ENCODE assay signal across 17 cellular contexts in genomic region chr13:100540621-100541020, GRCh38. TPM values are rescaled to one million over a fixed set of nuclear protein-coding genes. Genes with fewer than 3 reads are reported as not detected.
DNase-seq lines count a peak whose midpoint lies in the region; ATAC-seq and TF ChIP-seq lines count a peak whose summit lies in the region.
"Had no signal": no experiment of that assay in that cellular context is flagged by ENCODE, and none has a peak within 500 bp of the region (broad histone marks: within the 10 kb centered on the region; RNA-seq: fewer than 3 reads in every experiment).

No MANE protein-coding gene starts in this region.

- H2AK9ac ChIP-seq in IMR-90 (replicated peaks; ENCODE audit: low read depth, low read length, poor library complexity): no peak overlapping the region

- in situ Hi-C loops in IMR-90 (cut with MboI; ENCODE audit: low sequenced_read_pairs): loop anchor here (10.0 kb wide), 1 partner anchor 886 kb away; no protein-coding TSS in a partner anchor

- H3K36me3 ChIP-seq in IMR-90 (ENCODE audit: control insufficient read depth, insufficient read depth, low read length) (no peaks in the 10 kb centered on the region), sigmoid colon (no peaks in the 10 kb centered on the region)

- H2AK5ac ChIP-seq in IMR-90 (ENCODE audit: low read depth, low read length): no peak overlapping the region

- dilution Hi-C loops in IMR-90 (cut with HindIII; ENCODE audit: low sequenced_read_pairs, unreplicated experiment): no loop called here

- no TSS peak for BruUV-seq in IMR-90 (replicated peaks; lab: Mats Ljungman, UMichigan)

- peak; percentile 68 for ATAC-seq in IMR-90 (ENCODE audit: low read depth)

- no peak overlapping the region for H3K23ac ChIP-seq in IMR-90 (ENCODE audit: low read depth, low read length)

- no peak overlapping the region for H2BK120ac ChIP-seq in IMR-90 (ENCODE audit: low read depth, low read length)

- no peak overlapping the region for H4K91ac ChIP-seq in IMR-90 (ENCODE audit: insufficient read depth, low read depth, low read length)

- POLR2A ChIA-PET in IMR-90 (lab: Charles Lee; ENCODE audit: unreplicated experiment): no interaction called here

- no peak overlapping the region for H3K18ac ChIP-seq in IMR-90 (ENCODE audit: low read depth, low read length)

- peak; percentile 30 for DNase-seq in IMR-90
- DNase-seq in choroid plexus epithelial cell (ENCODE audit: low read depth): peak; percentile 74
- DNase-seq in sigmoid colon: peak; percentile 52
- DNase-seq in NCI-H187 treated with DMSO at 0.1 percent for 48 hours (lab: John Stamatoyannopoulos, UW): no peak
- DNase-seq in NCI-H1105 treated with DMSO at 0.1 percent for 48 hours (lab: John Stamatoyannopoulos, UW): no peak
- DNase-seq in HuH-7.5 (ENCODE audit: low spot score): no peak
- DNase-seq in stimulated activated CD4-positive, alpha-beta T cell treated with anti-CD3 and anti-CD28 coated beads, Interleukin-1b, Interleukin-23, amount 100 ng/mL, for 48 hours: no peak
- DNase-seq: ACHN; CD8-positive, alpha-beta memory T cell; GOT3; KBM-7; NCI-H1092 treated with DMSO at 0.1 percent for 48 hours; NCI-H1930; NCI-H2171 treated with DMSO at 0.1 percent for 48 hours; NCI-H774 had no signal

- H3K9ac ChIP-seq in IMR-90 (ENCODE audit: low read depth, low read length): no peak overlapping the region

- no peak overlapping the region for H3K4ac ChIP-seq in IMR-90 (ENCODE audit: low read depth, low read length)

- no peak overlapping the region for H3K27ac ChIP-seq in IMR-90 (ENCODE audit: insufficient read depth, low read length)
- peak overlapping the region; percentile 4 for H3K27ac ChIP-seq in layer of hippocampus (ENCODE audit: low read depth, low read length)
- no peak overlapping the region for H3K27ac ChIP-seq in sigmoid colon
- H3K27ac ChIP-seq: HL-60 had no signal

- no peak for TF ChIP-seq POLR2A in IMR-90 (IDR thresholded peaks at IDR 0.05; ENCODE audit: low read depth, low read length)
- TF ChIP-seq POLR2A in sigmoid colon (IDR thresholded peaks at IDR 0.05): no peak

- TF ChIP-seq CTCF in IMR-90 (conservative IDR thresholded peaks at IDR 0.05; ENCODE audit: low read depth, low read length) (no peak), choroid plexus epithelial cell (conservative IDR thresholded peaks at IDR 0.05; ENCODE audit: low read depth, low read length) (no peak), sigmoid colon (IDR thresholded peaks at IDR 0.05) (no peak)

- H3K14ac ChIP-seq in IMR-90 (replicated peaks; ENCODE audit: low read depth, low read length): no peak overlapping the region

- H4K8ac ChIP-seq in IMR-90 (ENCODE audit: low read depth in 2 of 2, low read length in 2 of 2): no peak overlapping the region

- H2BK5ac ChIP-seq in IMR-90 (ENCODE audit: low read depth, low read length, poor library complexity, severe bottlenecking): no peak overlapping the region

- WGBS in IMR-90 (ENCODE audit: extremely low coverage in 2 of 2, insufficient read length in 1 of 2), 2 experiments: no CpG with 5 or more reads among the region's 3 CpGs
- WGBS in sigmoid colon, 2 donors: 87% methylated on average over 3 of the region's 3 CpGs

- CTCF ChIA-PET in IMR-90 (lab: Yijun Ruan, JAX): no interaction called here

- H3K9me3 ChIP-seq in IMR-90 (ENCODE audit: control insufficient read depth, insufficient read depth, low read length) (no peaks in the 10 kb centered on the region), sigmoid colon (no peaks in the 10 kb centered on the region)

- no peak overlapping the region for H3K56ac ChIP-seq in IMR-90 (ENCODE audit: extremely low read depth, insufficient read depth, low read length)

- no peak overlapping the region for H2BK20ac ChIP-seq in IMR-90 (ENCODE audit: low read depth, low read length)

- H3K4me2 ChIP-seq in IMR-90 (ENCODE audit: low read depth, low read length): no peak overlapping the region

- TF ChIP-seq EP300 in sigmoid colon (IDR thresholded peaks at IDR 0.05): no peak

- H3K27me3 ChIP-seq in IMR-90 (ENCODE audit: control insufficient read depth, insufficient read depth, low read length) (no peaks in the 10 kb centered on the region), layer of hippocampus (ENCODE audit: control insufficient read depth, insufficient read depth, low read length) (no peaks in the 10 kb centered on the region), sigmoid colon (no peaks in the 10 kb centered on the region)

- no peak overlapping the region for H4K5ac ChIP-seq in IMR-90 (ENCODE audit: low read depth, low read length)

- H3K4me3 ChIP-seq in IMR-90 (ENCODE audit: insufficient read depth, low read depth, low read length) (no peak overlapping the region), choroid plexus epithelial cell (ENCODE audit: low read depth, low read length) (no peak overlapping the region), sigmoid colon (no peak overlapping the region)

- H4K20me1 ChIP-seq in IMR-90 (ENCODE audit: insufficient read depth, low read length): no peaks in the 10 kb centered on the region

- H2BK15ac ChIP-seq in IMR-90 (ENCODE audit: low read depth, low read length): no peak overlapping the region

- H2AFZ ChIP-seq in IMR-90 (replicated peaks; ENCODE audit: low read length, poor library complexity): no peak overlapping the region

- no peaks in the 10 kb centered on the region for H3K9me1 ChIP-seq in IMR-90 (ENCODE audit: insufficient read depth, low read length)

- peaks cover 5% of the 10 kb centered on the region; the same call in 1 of the 2 replicates for H3K4me1 ChIP-seq in IMR-90 (ENCODE audit: control insufficient read depth, insufficient read depth, low read length)
- peaks cover 0 to 9% (median 0%) of the 10 kb centered on the region in 4 donors for H3K4me1 ChIP-seq in sigmoid colon

- H3K79me1 ChIP-seq in IMR-90 (ENCODE audit: low read depth in 1 of 2, low read length in 2 of 2): no peaks in the 10 kb centered on the region

- TF ChIP-seq RAD21 in IMR-90 (IDR thresholded peaks at IDR 0.05; ENCODE audit: low read length): no peak

- intact Hi-C loops in IMR-90 (cut with micrococcal nuclease): no loop called here
- intact Hi-C loops in sigmoid colon (cut with DNase I): no loop called here

TF ChIP-seq in IMR-90, 13 proteins besides CTCF, POLR2A, EP300 and RAD21:
- no peak for TF ChIP-seq RFX5 (IDR thresholded peaks at IDR 0.05; ENCODE audit: low read depth, low read length)
- TF ChIP-seq CEBPB (IDR thresholded peaks at IDR 0.05; ENCODE audit: low read depth, low read length): no peak
- no peak for TF ChIP-seq BHLHE40 (IDR thresholded peaks at IDR 0.05; ENCODE audit: low read depth, low read length)
- TF ChIP-seq CHD1 (IDR thresholded peaks at IDR 0.05; ENCODE audit: low read depth, low read length): no peak
- no peak for TF ChIP-seq FOS (IDR thresholded peaks at IDR 0.05; ENCODE audit: low read depth, low read length)
- TF ChIP-seq MXI1 (IDR thresholded peaks at IDR 0.05; ENCODE audit: borderline replicate concordance, low read depth, low read length): no peak
- no peak for TF ChIP-seq NFE2L2 (IDR thresholded peaks at IDR 0.05; ENCODE audit: low read depth, low read length)

RNA-seq across cellular contexts. Expression of gene GGACT, which starts 48.0 kb away (rescaled TPM):
- total RNA-seq in IMR-90 (2012; rRNA removed) (2.0 and 2.2 TPM in 2 replicates), sigmoid colon (1 to 10 TPM in 3 of 4 donors, under 1 TPM in 1; 0.99 to 2.2 (median 1.9) TPM)
- polyA plus RNA-seq in IMR-90 (2012; rRNA removed) (1.9 and 2.6 TPM in 2 replicates), sigmoid colon (1 to 10 TPM; 2.9 to 3.0 (median 3.0) TPM)
- polyA plus RNA-seq in IMR-90 (2012; cell fraction: cytosol; rRNA removed): 3.4 and 4.1 TPM in 2 replicates
- polyA plus RNA-seq in IMR-90 (2012; cell fraction: nucleus; rRNA removed; ENCODE audit: low replicate concordance): 1.3 and 2.5 TPM in 2 replicates

Comparison
In these comparisons a context has a peak if more than half of its experiments do, and no peak if none do; other contexts are left out.
1. DNase-seq: peak in IMR-90 (single experiment), choroid plexus epithelial cell (single experiment) and sigmoid colon (single experiment); none in NCI-H187 treated with DMSO at 0.1 percent for 48 hours (single experiment), NCI-H1105 treated with DMSO at 0.1 percent for 48 hours (single experiment), HuH-7.5 (single experiment) and stimulated activated CD4-positive, alpha-beta T cell treated with anti-CD3 and anti-CD28 coated beads, Interleukin-1b, Interleukin-23, amount 100 ng/mL, for 48 hours (single experiment).